8 cellular contexts compared by ENCODE assay signal in the genomic region with DNA sequence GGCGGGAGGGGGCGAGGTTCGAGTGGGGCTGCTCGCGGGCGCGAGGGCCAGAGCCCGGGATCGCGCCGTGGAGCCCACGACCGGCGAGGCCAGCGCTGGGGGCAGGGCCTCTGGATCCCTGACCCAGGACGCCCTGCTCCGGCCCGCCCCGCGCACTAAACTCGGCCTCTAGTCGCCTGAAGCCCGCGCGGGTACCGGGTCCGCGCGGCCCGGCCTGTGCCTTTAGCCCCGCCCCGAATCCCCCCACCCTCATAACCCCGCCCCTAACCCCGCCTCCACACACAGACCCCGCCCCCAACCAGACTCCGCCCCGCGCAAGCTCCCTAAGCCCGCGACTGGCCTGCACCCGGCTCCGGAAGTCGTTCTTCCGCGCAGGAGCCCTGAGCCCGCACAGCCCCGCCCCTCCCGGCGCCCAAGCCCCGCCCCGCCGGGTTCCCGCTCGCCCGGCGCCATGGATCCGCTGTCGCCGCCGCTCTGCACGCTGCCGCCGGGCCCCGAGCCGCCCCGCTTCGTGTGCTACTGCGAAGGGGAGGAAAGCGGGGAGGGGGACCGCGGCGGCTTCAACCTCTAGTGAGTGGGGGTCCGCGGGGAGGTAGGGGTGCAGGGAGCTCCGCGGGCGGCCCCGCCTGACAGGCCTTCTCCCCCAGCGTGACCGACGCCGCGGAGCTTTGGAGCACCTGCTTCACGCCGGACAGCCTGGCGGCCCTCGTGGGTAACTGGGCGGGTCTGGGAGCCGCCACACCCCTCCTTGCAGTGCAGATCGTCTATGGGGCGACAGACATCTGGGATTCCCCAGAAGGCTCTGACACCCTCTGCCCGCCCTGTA. TPM values are rescaled to one million over a fixed set of nuclear protein-coding genes. Genes with fewer than 3 reads are reported as not detected.
DNase-seq lines count a peak whose midpoint lies in the region; ATAC-seq and TF ChIP-seq lines count a peak whose summit lies in the region.

TSS of gene PAXX (plus strand) at position 430 of the 826 bp plus-strand sequence. CDS start at position 452, 22 bp downstream.

- intact Hi-C loops in activated CD4-positive, alpha-beta T cell treated with anti-CD3 and anti-CD28 coated beads, Interleukin-2, amount 10 ng/mL, durations not matched to agents 24 days and 14 days (cut with micrococcal nuclease), result loop anchor here (1.0 to 2.0 kb wide), 5 partner anchors 13 to 201 kb away; partner anchors contain the start of genes FBXW5 and TMEM141

- H3K4me3 ChIP-seq in coronary artery, result peak within 1 kb of the TSS; percentile 99

- peak within 1 kb of the TSS; percentile 87 for H3K4me3 Mint-ChIP-seq in activated CD4-positive, alpha-beta T cell treated with anti-CD3 and anti-CD28 coated beads, Interleukin-2, amount 10 ng/mL, durations not matched to agents 24 days and 14 days

- H3K9me3 Mint-ChIP-seq in activated CD4-positive, alpha-beta T cell treated with anti-CD3 and anti-CD28 coated beads, Interleukin-2, amount 10 ng/mL, durations not matched to agents 24 days and 14 days, result no peaks in the 10 kb centered on the region

- ATAC-seq in GM19025 (IDR thresholded peaks at IDR 0.05; ENCODE audit: low read depth, unreplicated experiment) (peak; percentile 82), HG03280 (IDR thresholded peaks at IDR 0.05; ENCODE audit: unreplicated experiment) (peak; percentile 84), left lobe of liver (peak; percentile 93)

- H3K36me3 Mint-ChIP-seq in activated CD4-positive, alpha-beta T cell treated with anti-CD3 and anti-CD28 coated beads, Interleukin-2, amount 10 ng/mL, durations not matched to agents 24 days and 14 days (ENCODE audit: low read depth), result peaks cover 18% of the 10 kb centered on the region

- TF ChIP-seq CTCF in coronary artery (IDR thresholded peaks at IDR 0.05), result no peak

- peak within 1 kb of the TSS; percentile 90 for H3K27ac Mint-ChIP-seq in activated CD4-positive, alpha-beta T cell treated with anti-CD3 and anti-CD28 coated beads, Interleukin-2, amount 10 ng/mL, durations not matched to agents 24 days and 14 days

- peaks cover 21% of the 10 kb centered on the region for H3K27me3 Mint-ChIP-seq in activated CD4-positive, alpha-beta T cell treated with anti-CD3 and anti-CD28 coated beads, Interleukin-2, amount 10 ng/mL, durations not matched to agents 24 days and 14 days

- peak within 1 kb of the TSS; percentile 78 to 89 for H3K27ac ChIP-seq in coronary artery

- DNase-seq in AML-193 (lab: John Stamatoyannopoulos, UW) (peak; percentile 57 to 78), NCI-H524 (lab: John Stamatoyannopoulos, UW) (peak; percentile 54 to 85), coronary artery (ENCODE audit: low spot score) (peak; percentile 87), left lobe of liver (ENCODE audit: low spot score) (peak; percentile 93)
- DNase-seq in activated CD4-positive, alpha-beta T cell treated with anti-CD3 and anti-CD28 coated beads, Interleukin-2, amount 10 ng/mL, durations not matched to agents 24 days and 14 days, result peak; percentile 99
- DNase-seq in stimulated activated CD4-positive, alpha-beta T cell treated with anti-CD3 and anti-CD28 coated beads, Interleukin-2, amount 100 ng/mL, for 24 hours, result peak; percentile 96 to 97

- peaks cover 19% of the 10 kb centered on the region for H3K4me1 Mint-ChIP-seq in activated CD4-positive, alpha-beta T cell treated with anti-CD3 and anti-CD28 coated beads, Interleukin-2, amount 10 ng/mL, durations not matched to agents 24 days and 14 days

RNA-seq across cellular contexts. Expression of gene PAXX, which starts in this region (rescaled TPM):
- total RNA-seq in activated CD4-positive, alpha-beta T cell treated with anti-CD3 and anti-CD28 coated beads, Interleukin-2, amount 10 ng/mL, durations not matched to agents 24 days and 14 days, result 87.8 and 90.2 TPM in 2 replicates
- total RNA-seq in left lobe of liver, result 27.3 TPM

Comparison
In these comparisons a context has a peak if more than half of its experiments do, and no peak if none do; other contexts are left out.
1. Peak in every context shown above with its lines: DNase-seq, ATAC-seq, H3K4me3 ChIP-seq and H3K27ac ChIP-seq.